19 cellular contexts compared by ENCODE assay signal in the genomic region with DNA sequence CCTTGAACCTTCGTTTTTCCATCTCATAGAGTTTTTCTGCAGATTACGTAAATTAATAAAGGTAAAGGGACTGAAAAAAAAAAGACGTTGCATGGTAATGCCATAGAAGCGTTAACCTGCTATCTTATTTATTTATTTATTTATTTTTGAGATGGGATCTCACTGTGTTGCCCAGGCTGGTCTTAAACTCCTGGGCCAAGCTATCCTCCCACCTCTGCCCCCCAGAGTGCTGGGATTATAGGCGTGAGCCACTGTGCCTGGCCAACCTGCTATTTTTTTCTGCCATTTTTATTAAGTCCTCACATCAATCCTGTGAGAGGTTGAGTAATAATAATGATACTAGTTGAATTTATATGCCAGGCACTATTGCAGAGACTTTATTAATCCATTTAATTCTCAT. TPM values are rescaled to one million over a fixed set of nuclear protein-coding genes. Genes with fewer than 3 reads are reported as not detected.
DNase-seq lines count a peak whose midpoint lies in the region; ATAC-seq, FAIRE-seq and TF ChIP-seq lines count a peak whose summit lies in the region.
"Had no signal": no experiment of that assay in that cellular context is flagged by ENCODE, and none has a peak within 500 bp of the region (broad histone marks: within the 10 kb centered on the region; RNA-seq: fewer than 3 reads in every experiment).

No MANE protein-coding gene starts in this region.

- no peak overlapping the region for H4K91ac ChIP-seq in trophoblast cell (ENCODE audit: low read depth, low read length)

- H3K27ac ChIP-seq in HepG2 (ENCODE audit: extremely low read length, insufficient read depth, low read length): no peak overlapping the region
- no peak overlapping the region for H3K27ac ChIP-seq in right lobe of liver
- peak overlapping the region; percentile 73 to 99 (median 95) for H3K27ac ChIP-seq in adrenal gland
- no peak overlapping the region for H3K27ac ChIP-seq in neural cell (ENCODE audit: low read length)
- H3K27ac ChIP-seq in prostate gland: no peak overlapping the region
- H3K27ac ChIP-seq in trophoblast cell (ENCODE audit: low read depth, low read length): no peak overlapping the region
- H3K27ac ChIP-seq: BLaER1 treated with 17β-estradiol and CSF1 and Interleukin-3, amounts not matched to agents 10 nM and 100 nM had no signal

- H2BK5ac ChIP-seq in trophoblast cell (ENCODE audit: low read depth, low read length, poor library complexity): no peak overlapping the region

- H2AK5ac ChIP-seq in trophoblast cell (ENCODE audit: low read length): no peak overlapping the region

- H3K79me2 ChIP-seq in HepG2 (ENCODE audit: insufficient read depth, low read length): peaks cover 89% of the 10 kb centered on the region
- H3K79me2 ChIP-seq in neural cell (replicated peaks; ENCODE audit: insufficient read depth, low read length): peaks cover 95% of the 10 kb centered on the region
- H3K79me2 ChIP-seq in trophoblast cell (ENCODE audit: control insufficient read depth, insufficient read depth, low read length, poor library complexity): peaks cover 4% of the 10 kb centered on the region

- H3K4me1 Mint-ChIP-seq in central memory CD8-positive, alpha-beta T cell: peaks cover 63% of the 10 kb centered on the region

- H3K36me3 ChIP-seq in HepG2 (replicated peaks in 1 of 2; ENCODE audit: control insufficient read depth in 1 of 2, insufficient read depth in 2 of 2, low read length in 2 of 2) (peaks cover 35 to 85% of the 10 kb centered on the region in 2 experiments), right lobe of liver (peaks cover 0 to 13% (median 1%) of the 10 kb centered on the region in 4 donors), adrenal gland (replicated peaks in 1 of 2) (peaks cover 0 to 40% of the 10 kb centered on the region in 2 donors), neural cell (ENCODE audit: insufficient read depth, low read length) (peaks cover 24% of the 10 kb centered on the region), prostate gland (no peaks in the 10 kb centered on the region), trophoblast cell (ENCODE audit: control insufficient read depth in 1 of 2, insufficient read depth in 2 of 2, low read length in 2 of 2) (peaks cover 16 to 26% of the 10 kb centered on the region in 2 experiments)

- H4K8ac ChIP-seq in trophoblast cell (ENCODE audit: low read depth, low read length): no peak overlapping the region

- no peak overlapping the region for H4K12ac ChIP-seq in trophoblast cell (ENCODE audit: low read depth, low read length)

- no peaks in the 10 kb centered on the region for H3K9me2 ChIP-seq in neural cell (ENCODE audit: insufficient read depth, low read length)

- POLR2A ChIA-PET in HepG2 (lab: Yijun Ruan, JAX): no interaction called here

- H3K4me2 ChIP-seq in HepG2 (ENCODE audit: low read depth, low read length) (no peak overlapping the region), neural cell (ENCODE audit: low read length) (no peak overlapping the region), trophoblast cell (ENCODE audit: low read length) (no peak overlapping the region)
- H3K4me2 ChIP-seq: GM23338 had no signal

- TF ChIP-seq EP300 in HepG2 (IDR thresholded peaks at IDR 0.05; ENCODE audit: low read depth in 2 of 2, low read length in 2 of 2) (no peak), HepG2 (CRISPR knock-in tag; IDR thresholded peaks at IDR 0.05; ENCODE audit: borderline replicate concordance) (no peak), neural cell (conservative IDR thresholded peaks at IDR 0.05; ENCODE audit: poor library complexity, severe bottlenecking) (no peak)

- intact Hi-C loops in HepG2 (cut with micrococcal nuclease; ENCODE audit: unreplicated experiment) (no loop called here), right lobe of liver (cut with DNase I) (no loop called here), adrenal gland (cut with DNase I) (no loop called here), prostate gland (cut with DNase I) (no loop called here)

- BruUV-seq in HepG2 (replicated peaks; lab: Mats Ljungman, UMichigan): no TSS peak

- no peaks in the 10 kb centered on the region for H3F3A ChIP-seq in neural cell (ENCODE audit: insufficient read depth, low read length, poor library complexity, severe bottlenecking)

- H3K9me3 ChIP-seq in HepG2 (ENCODE audit: low read length): no peaks in the 10 kb centered on the region
- H3K9me3 ChIP-seq in right lobe of liver: no peaks in the 10 kb centered on the region
- H3K9me3 ChIP-seq in adrenal gland (replicated peaks in 1 of 3): no peaks in the 10 kb centered on the region
- H3K9me3 ChIP-seq in neural cell (ENCODE audit: low read length): no peaks in the 10 kb centered on the region
- H3K9me3 ChIP-seq in prostate gland: no peaks in the 10 kb centered on the region
- H3K9me3 ChIP-seq in trophoblast cell (ENCODE audit: insufficient read depth, low read depth, low read length): no peaks in the 10 kb centered on the region
- H3K9me3 ChIP-seq: BLaER1 treated with 17β-estradiol and CSF1 and Interleukin-3, amounts not matched to agents 10 nM and 100 nM had no signal

- peak overlapping the region; percentile 8 for H3K4me3 Mint-ChIP-seq in central memory CD8-positive, alpha-beta T cell
- H3K4me3 Mint-ChIP-seq: GM23338, IgD-negative memory B cell had no signal

- TF ChIP-seq POLR2A in HepG2 (IDR thresholded peaks at IDR 0.05; ENCODE audit: insufficient read depth in 1 of 2, low read depth in 2 of 2, low read length in 2 of 2) (no peak), right lobe of liver (IDR thresholded peaks at IDR 0.05) (no peak), adrenal gland (IDR thresholded peaks at IDR 0.05) (no peak), prostate gland (IDR thresholded peaks at IDR 0.05) (no peak)

- TF ChIP-seq RAD21 in HepG2 (CRISPR knock-in tag; IDR thresholded peaks at IDR 0.05): no peak
- TF ChIP-seq RAD21 in neural cell (conservative IDR thresholded peaks at IDR 0.05): no peak

- no peak overlapping the region for H3K4ac ChIP-seq in trophoblast cell (ENCODE audit: low read depth, low read length)

- TF ChIP-seq CTCF in HepG2 (CRISPR knock-in tag; IDR thresholded peaks at IDR 0.05) (no peak), right lobe of liver (IDR thresholded peaks at IDR 0.05) (no peak), adrenal gland (IDR thresholded peaks at IDR 0.05) (no peak), neural cell (IDR thresholded peaks at IDR 0.05; ENCODE audit: poor library complexity, severe bottlenecking) (no peak), prostate gland (IDR thresholded peaks at IDR 0.05) (no peak)

- H4K20me1 ChIP-seq in HepG2 (ENCODE audit: insufficient read depth, low read length) (peaks cover 16% of the 10 kb centered on the region), neural cell (ENCODE audit: insufficient read depth) (no peaks in the 10 kb centered on the region)

- H3K27me3 Mint-ChIP-seq in central memory CD8-positive, alpha-beta T cell: no peaks in the 10 kb centered on the region
- H3K27me3 Mint-ChIP-seq: IgD-negative memory B cell had no signal

- H3K27me3 ChIP-seq in HepG2 (ENCODE audit: control insufficient read depth in 1 of 2, insufficient read depth in 2 of 2, low read length in 2 of 2) (no peaks in the 10 kb centered on the region), right lobe of liver (no peaks in the 10 kb centered on the region), adrenal gland (no peaks in the 10 kb centered on the region), neural cell (ENCODE audit: insufficient read depth, low read depth, low read length) (no peaks in the 10 kb centered on the region), prostate gland (replicated peaks; ENCODE audit: insufficient read depth) (no peaks in the 10 kb centered on the region), trophoblast cell (ENCODE audit: insufficient read depth, low read length) (no peaks in the 10 kb centered on the region)
- H3K27me3 ChIP-seq: BLaER1 treated with 17β-estradiol and CSF1 and Interleukin-3, amounts not matched to agents 10 nM and 100 nM had no signal

- H3K23ac ChIP-seq in trophoblast cell (ENCODE audit: low read length): no peak overlapping the region

- no peak overlapping the region for H2BK120ac ChIP-seq in trophoblast cell (ENCODE audit: insufficient read depth, low read length, poor library complexity)

- H3K27ac Mint-ChIP-seq in central memory CD8-positive, alpha-beta T cell (ENCODE audit: low read depth): no peak overlapping the region
- H3K27ac Mint-ChIP-seq: CD8-positive, alpha-beta T cell; GM23338; IgD-negative memory B cell had no signal

- DNase-seq in HepG2 (ENCODE audit: low spot score) (no peak), right lobe of liver (no peak), adrenal gland (no peak), NCI-H524 treated with DMSO at 0.1 percent for 48 hours (lab: John Stamatoyannopoulos, UW) (no peak), prostate gland (ENCODE audit: low spot score) (no peak), trophoblast cell (no peak)
- no peak for DNase-seq in central memory CD8-positive, alpha-beta T cell (ENCODE audit: low spot score in 2 of 2)
- DNase-seq: 8988T; CD8-positive, alpha-beta T cell; DMS 273 treated with DMSO at 0.1 percent for 48 hours; DMS53; HCEC 1CT had no signal

- peaks cover 3% of the 10 kb centered on the region for H3K79me1 ChIP-seq in trophoblast cell (ENCODE audit: low read length)

- H2BK12ac ChIP-seq in trophoblast cell (ENCODE audit: low read length): no peak overlapping the region

- in situ Hi-C loops in HepG2 (cut with HindIII; ENCODE audit: extremely low pct_ligation_motif_present, low pct_unique_long_range_greater_than_20kb): no loop called here

- WGBS in HepG2 (ENCODE audit: low lambda C conversion rate): 99% methylated on average over 5 of the region's 5 CpGs
- 88% methylated on average over 5 of the region's 5 CpGs for WGBS in right lobe of liver (ENCODE audit: insufficient coverage, low coverage, low lambda C conversion rate, missing lambda C conversion rate)
- WGBS in adrenal gland, 4 donors: 87 to 92% (median 90%) methylated on average over 5 of the region's 5 CpGs
- 90% methylated on average over 5 of the region's 5 CpGs for WGBS in prostate gland
- no CpG with 5 or more reads among the region's 5 CpGs for WGBS in trophoblast cell (ENCODE audit: extremely low coverage, insufficient coverage, insufficient read length)

- H3K4me3 ChIP-seq in HepG2 (replicated peaks in 1 of 3; ENCODE audit: insufficient read depth in 1 of 3, low read depth in 2 of 3, low read length in 3 of 3) (no peak overlapping the region), right lobe of liver (no peak overlapping the region), adrenal gland (no peak overlapping the region), neural cell (ENCODE audit: low read length) (peak overlapping the region; percentile 9), prostate gland (no peak overlapping the region), trophoblast cell (ENCODE audit: low read depth, low read length) (no peak overlapping the region)
- H3K4me3 ChIP-seq: BLaER1 treated with 17β-estradiol and CSF1 and Interleukin-3, amounts not matched to agents 10 nM and 100 nM; GM23338 had no signal

- no peak overlapping the region for H3K9ac ChIP-seq in HepG2 (ENCODE audit: insufficient read depth, low read depth, low read length)
- H3K9ac ChIP-seq in neural cell (ENCODE audit: low read length): no peak overlapping the region
- H3K9ac ChIP-seq in trophoblast cell (ENCODE audit: low read length): no peak overlapping the region
- H3K9ac ChIP-seq: BLaER1 treated with 17β-estradiol and CSF1 and Interleukin-3, amounts not matched to agents 10 nM and 100 nM had no signal

- ATAC-seq in HepG2 (no peak), right lobe of liver (no peak)
- no peak for ATAC-seq in central memory CD8-positive, alpha-beta T cell (replicated peaks; ENCODE audit: extremely low read depth, poor library complexity, severe bottlenecking)
- ATAC-seq: CD8-positive, alpha-beta T cell; GM23338 had no signal

- no peaks in the 10 kb centered on the region for H3K9me3 Mint-ChIP-seq in central memory CD8-positive, alpha-beta T cell
- H3K9me3 Mint-ChIP-seq: CD8-positive, alpha-beta T cell; GM23338; IgD-negative memory B cell had no signal

- H3K4me1 ChIP-seq in HepG2 (ENCODE audit: insufficient read depth, low read length) (peaks cover 68% of the 10 kb centered on the region), right lobe of liver (no peaks in the 10 kb centered on the region), adrenal gland (replicated peaks in 1 of 2) (peaks cover 50 to 75% of the 10 kb centered on the region in 2 donors), prostate gland (replicated peaks) (no peaks in the 10 kb centered on the region), trophoblast cell (ENCODE audit: control insufficient read depth in 1 of 2, insufficient read depth in 2 of 2, low read length in 2 of 2) (peaks cover 13 to 19% of the 10 kb centered on the region in 2 experiments)

- H2AFZ ChIP-seq in HepG2 (ENCODE audit: low read length): no peak overlapping the region
- H2AFZ ChIP-seq in neural cell (ENCODE audit: low read depth, low read length): no peak overlapping the region
- H2AFZ ChIP-seq in trophoblast cell (ENCODE audit: insufficient read depth, low read length, poor library complexity): no peak overlapping the region
- H2AFZ ChIP-seq: GM23338 had no signal

- H3K18ac ChIP-seq in trophoblast cell (ENCODE audit: low read length): no peak overlapping the region

- FAIRE-seq in HepG2 (lab: Jason Lieb, UNC): no peak
- FAIRE-seq: G401.6, GM12891, H54 had no signal

- peaks cover 29% of the 10 kb centered on the region for H3K36me3 Mint-ChIP-seq in central memory CD8-positive, alpha-beta T cell (ENCODE audit: insufficient read depth)

- CTCF ChIA-PET in HepG2 (lab: Yijun Ruan, JAX; ENCODE audit: low intra/inter-chr PET ratio, low total read pairs): no interaction called here

- no peak overlapping the region for H3K14ac ChIP-seq in trophoblast cell (ENCODE audit: low read length)

RNA-seq across cellular contexts. Expression of a gene that starts 7.9 kb away (rescaled TPM):
- total RNA-seq in HepG2 (2016; rRNA removed; fragmentation: Illumina TruSeq; extraction: Trizol): 68.1 and 78.4 TPM in 2 replicates
- total RNA-seq in HepG2 (2016; cell fraction: cytosol; rRNA removed; fragmentation: Illumina TruSeq; extraction: Trizol; ENCODE audit: low read depth): 20.7 and 27.5 TPM in 2 replicates
- 63.6 and 75.1 TPM in 2 replicates for total RNA-seq in HepG2 (2016; cell fraction: insoluble cytoplasmic fraction; rRNA removed; fragmentation: Illumina TruSeq; extraction: Trizol)
- total RNA-seq in HepG2 (2016; cell fraction: membrane; rRNA removed; fragmentation: Illumina TruSeq; extraction: Trizol): 46.0 and 48.0 TPM in 2 replicates
- 99.8 and 106 TPM in 2 replicates for total RNA-seq in HepG2 (2016; cell fraction: nucleus; rRNA removed; fragmentation: Illumina TruSeq; extraction: Trizol)
- 71.5 and 77.5 TPM in 2 replicates for polyA plus RNA-seq in HepG2 (2011; rRNA removed)
- polyA plus RNA-seq in HepG2 (2011; cell fraction: cytosol; rRNA removed): 46.4 and 63.8 TPM in 2 replicates
- polyA plus RNA-seq in HepG2 (2011; cell fraction: nucleus; rRNA removed): 160 and 214 TPM in 2 replicates
- 58.9 and 61.5 TPM in 2 replicates for polyA plus RNA-seq in HepG2 (2012)
- 44.4 and 51.3 TPM in 2 replicates for polyA plus RNA-seq in HepG2 (2016; cell fraction: cytosol; fragmentation: Illumina TruSeq; extraction: Trizol; ENCODE audit: low read depth)
- polyA plus RNA-seq in HepG2 (2016; cell fraction: insoluble cytoplasmic fraction; fragmentation: Illumina TruSeq; extraction: Trizol; ENCODE audit: low read depth): 65.9 and 71.3 TPM in 2 replicates
- 51.0 and 55.4 TPM in 2 replicates for polyA plus RNA-seq in HepG2 (2016; cell fraction: membrane; fragmentation: Illumina TruSeq; extraction: Trizol; ENCODE audit: low read depth)
- 80.0 and 84.1 TPM in 2 replicates for polyA plus RNA-seq in HepG2 (2016; cell fraction: nucleus; fragmentation: Illumina TruSeq; extraction: Trizol; ENCODE audit: insufficient read depth, low read depth)
- polyA minus RNA-seq in HepG2 (2011; rRNA and poly(A)+ RNA removed; ENCODE audit: low replicate concordance): 123 and 154 TPM in 2 replicates
- polyA minus RNA-seq in HepG2 (2011; cell fraction: cytosol; rRNA and poly(A)+ RNA removed): 38.9 and 41.5 TPM in 2 replicates
- 157 and 171 TPM in 2 replicates for polyA minus RNA-seq in HepG2 (2011; cell fraction: nucleus; rRNA and poly(A)+ RNA removed)
- total RNA-seq in right lobe of liver: 10 to 100 TPM; 12.0 to 22.6 (median 19.4) TPM
- 100 to 1,000 TPM in 6 of 8 donors, 10 to 100 TPM in 2; 62.6 to 411 (median 170) TPM for total RNA-seq in adrenal gland
- 100 to 1,000 TPM in 1 of 3 donors, 10 to 100 TPM in 2; 32.6 to 360 (median 36.7) TPM for polyA plus RNA-seq in adrenal gland
- 61.4 and 73.2 TPM in 2 replicates for polyA plus RNA-seq in neural cell
- polyA minus RNA-seq in neural cell: 153 and 175 TPM in 2 replicates
- 10 to 100 TPM; 53.1 to 74.0 TPM for total RNA-seq in prostate gland
- 41.6 and 44.9 TPM in 2 replicates for polyA plus RNA-seq in trophoblast cell (2013)

Comparison
In these comparisons a context has a peak if more than half of its experiments do, and no peak if none do; other contexts are left out.
1. H3K27ac ChIP-seq: peak in adrenal gland (5 of 5); none in HepG2 (single experiment), right lobe of liver (0 of 3), neural cell (single experiment), prostate gland (0 of 2) and trophoblast cell (single experiment).